37 cellular contexts compared by ENCODE assay signal in genomic region chr7:99831595-99831994, GRCh38. TPM values are rescaled to one million over a fixed set of nuclear protein-coding genes. Genes with fewer than 3 reads are reported as not detected.
"Had no signal": no experiment of that assay in that cellular context is flagged by ENCODE, and none has a peak within 500 bp of the region (broad histone marks: within the 10 kb centered on the region; RNA-seq: fewer than 3 reads in every experiment).

No MANE protein-coding gene starts in this region.

- H3K4me3 ChIP-seq: PC-9, SJCRH30, SK-N-MC had no signal

- H3K27ac ChIP-seq: brain microvascular endothelial cell, PC-9, SJCRH30, SK-N-MC had no signal

- H2AFZ ChIP-seq: PC-9 had no signal

- H3K36me3 ChIP-seq: brain microvascular endothelial cell, SJCRH30 had no signal

- H3K4me1 ChIP-seq: SJCRH30 had no signal

- H3K9me3 ChIP-seq: SJCRH30 had no signal

- ATAC-seq: activated CD8-positive, alpha-beta memory T cell treated with anti-CD3 and anti-CD28 coated beads, Interleukin-2, amount 10 ng/mL, durations not matched to agents 7 days and 5 days; activated naive CD8-positive, alpha-beta T cell treated with anti-CD3 and anti-CD28 coated beads, Interleukin-2, amount 50 U/mL, for 24 hours; WTC11 had no signal

- H3K4me2 ChIP-seq: PC-9 had no signal

- DNase-seq: activated CD4-positive, alpha-beta memory T cell treated with anti-CD3 and anti-CD28 coated beads, Interleukin-2, amount 10 ng/mL, durations not matched to agents 7 days and 5 days; activated CD4-positive, alpha-beta T cell treated with anti-CD3 and anti-CD28 coated beads for 48 hours; activated CD4-positive, CD25-positive, alpha-beta regulatory T cell treated with anti-CD3 and anti-CD28 coated beads, Interleukin-2, amount 50 U/mL, for 72 hours; activated CD8-positive, alpha-beta memory T cell treated with anti-CD3 and anti-CD28 coated beads for 24 hours; activated CD8-positive, alpha-beta memory T cell treated with anti-CD3 and anti-CD28 coated beads, Interleukin-2, amount 10 ng/mL, durations not matched to agents 7 days and 5 days; activated CD8-positive, alpha-beta memory T cell treated with anti-CD3 and anti-CD28 coated beads, Interleukin-2, amount 50 U/mL, for 48 hours; activated effector memory CD4-positive, alpha-beta T cell treated with Interleukin-2 at 50 U/mL for 16 hours; activated naive CD4-positive, alpha-beta T cell treated with anti-CD3 and anti-CD28 coated beads, Interleukin-2, amount 10 ng/mL, durations not matched to agents 7 days and 5 days; activated naive CD8-positive, alpha-beta T cell treated with anti-CD3 and anti-CD28 coated beads, Interleukin-2, amount 50 U/mL, for 24 hours; activated T-cell treated with anti-CD3 and anti-CD28 coated beads, Interleukin-2, amount 50 U/mL, for 48 hours; amniotic stem cell; aorta; brain microvascular endothelial cell; central memory CD4-positive, alpha-beta T cell; Kasumi-1; KG1; MM.1S; NCI-H1048; NCI-H1105 treated with DMSO at 0.1 percent for 48 hours; NCI-H1436; NCI-H1694; NCI-H1930; NCI-H2081 treated with DMSO at 0.1 percent for 48 hours; NCI-H226; NCI-H446 treated with DMSO at 0.1 percent for 48 hours; NCI-H524 treated with DMSO at 0.1 percent for 48 hours; NCI-H748 treated with DMSO at 0.1 percent for 48 hours; NK-92 treated with Interleukin-12 subunit alpha and Interleukin-12 subunit beta, amount 100 ng/mL, for 24 hours; SHP77; SJCRH30; T1000 had no signal

- H3K27me3 ChIP-seq: brain microvascular endothelial cell had no signal

RNA-seq across cellular contexts. Expression of gene CYP3A43, which starts 3.8 kb away (rescaled TPM):
- total RNA-seq: activated CD4-positive, alpha-beta memory T cell treated with anti-CD3 and anti-CD28 coated beads, Interleukin-2, amount 10 ng/mL, durations not matched to agents 7 days and 5 days; activated CD8-positive, alpha-beta memory T cell treated with anti-CD3 and anti-CD28 coated beads, Interleukin-2, amount 10 ng/mL, durations not matched to agents 7 days and 5 days; cerebellum; PC-9; SJCRH30; T-helper 2 cell treated with Interferon-gamma antibody and Interleukin-4, amounts not matched to agents 100 ng/mL and 5 ng/mL, for 36 hours; WTC11 had no signal
- polyA plus RNA-seq: aorta had no signal

RNA-seq across cellular contexts. Expression of gene OR2AE1, which starts 45.2 kb away (rescaled TPM):
- total RNA-seq: activated CD4-positive, alpha-beta memory T cell treated with anti-CD3 and anti-CD28 coated beads, Interleukin-2, amount 10 ng/mL, durations not matched to agents 7 days and 5 days; PC-9 had no signal
- polyA plus RNA-seq: aorta had no signal

RNA-seq across cellular contexts. Expression of gene CYP3A4, which starts 47.6 kb away (rescaled TPM):
- total RNA-seq: activated CD4-positive, alpha-beta memory T cell treated with anti-CD3 and anti-CD28 coated beads, Interleukin-2, amount 10 ng/mL, durations not matched to agents 7 days and 5 days; activated CD8-positive, alpha-beta memory T cell treated with anti-CD3 and anti-CD28 coated beads, Interleukin-2, amount 10 ng/mL, durations not matched to agents 7 days and 5 days; aorta; cerebellum; PC-9; SJCRH30; T-helper 1 cell treated with Interleukin-12 subunit alpha and Interleukin-12 subunit beta and Interleukin-4 antibody, amounts not matched to agents 30 ng/mL and 1 ng/mL, for 36 hours; T-helper 2 cell treated with Interferon-gamma antibody and Interleukin-4, amounts not matched to agents 100 ng/mL and 5 ng/mL, for 36 hours had no signal
